1 cellular context compared by ENCODE assay signal in genomic region chr1:246699095-246699735, GRCh38.
A peak's percentile ranks its signal among the peaks of the same experiment; 100 is the strongest.
TF ChIP-seq lines count a peak whose summit lies in the region.

No MANE protein-coding gene starts in this region.

TF ChIP-seq in HepG2, 621 proteins besides CTCF, POLR2A, EP300 and RAD21 (continued from another document and continues in another):
- TF ChIP-seq TFDP1 (CRISPR knock-in tag; IDR thresholded peaks at IDR 0.05; ENCODE audit: borderline replicate concordance) (no peak), THAP11 (CRISPR knock-in tag; IDR thresholded peaks at IDR 0.05) (no peak), TCF12 (IDR thresholded peaks at IDR 0.05) (no peak), TCF12 (CRISPR knock-in tag; IDR thresholded peaks at IDR 0.05) (no peak), HMG20A (CRISPR knock-in tag; IDR thresholded peaks at IDR 0.05; ENCODE audit: borderline replicate concordance) (peak; percentile 16; the same call in 1 of the 2 replicates), CREB1 (IDR thresholded peaks at IDR 0.05) (no peak), CREB1 (CRISPR knock-in tag; IDR thresholded peaks at IDR 0.05) (no peak), ZNF703 (CRISPR knock-in tag; IDR thresholded peaks at IDR 0.05; ENCODE audit: borderline replicate concordance) (no peak), ZNF33B (CRISPR knock-in tag; IDR thresholded peaks at IDR 0.05) (no peak), AFF4 (CRISPR knock-in tag; IDR thresholded peaks at IDR 0.05) (no peak), XRCC5 (optimal IDR thresholded peaks at IDR 0.05; ENCODE audit: low read length) (peak; percentile 89), MXD4 (CRISPR knock-in tag; IDR thresholded peaks at IDR 0.05) (no peak; the same call in 1 of the 2 replicates), SMC3 (IDR thresholded peaks at IDR 0.05; ENCODE audit: low read length) (peak; percentile 72), SYNCRIP (IDR thresholded peaks at IDR 0.05; ENCODE audit: insufficient read depth, low read depth, low read length) (no peak), TBP (CRISPR knock-in tag; IDR thresholded peaks at IDR 0.05) (no peak), MIER2 (CRISPR knock-in tag; IDR thresholded peaks at IDR 0.05) (no peak), TP53 (CRISPR knock-in tag; conservative IDR thresholded peaks at IDR 0.05) (no peak), TCF7 (IDR thresholded peaks at IDR 0.05; ENCODE audit: low read depth) (0 out of 2 replicates have a peak, but pooled peaks have one; percentile 8), ZSCAN25 (CRISPR knock-in tag; IDR thresholded peaks at IDR 0.05) (no peak), SMARCC2 (IDR thresholded peaks at IDR 0.05) (no peak), FOXO4 (CRISPR knock-in tag; conservative IDR thresholded peaks at IDR 0.05) (no peak), ZNF512 (CRISPR knock-in tag; IDR thresholded peaks at IDR 0.05) (no peak), ZBTB49 (CRISPR knock-in tag; IDR thresholded peaks at IDR 0.05; ENCODE audit: borderline replicate concordance) (no peak), ZNF547 (CRISPR knock-in tag; IDR thresholded peaks at IDR 0.05) (no peak), RBFOX2 (IDR thresholded peaks at IDR 0.05; ENCODE audit: low read depth, low read length) (no peak), BORCS8-MEF2B (CRISPR knock-in tag; IDR thresholded peaks at IDR 0.05) (0 out of 2 replicates have a peak, but pooled peaks have one; percentile 20), ASH2L (IDR thresholded peaks at IDR 0.05; ENCODE audit: insufficient read length, low read depth, low read length) (no peak), SMARCE1 (IDR thresholded peaks at IDR 0.05; ENCODE audit: borderline replicate concordance) (no peak), BCLAF1 (IDR thresholded peaks at IDR 0.05) (no peak), PHF5A (CRISPR knock-in tag; IDR thresholded peaks at IDR 0.05; ENCODE audit: low read depth, unreplicated experiment) (no peak), ZXDC (CRISPR knock-in tag; IDR thresholded peaks at IDR 0.05) (no peak), MAX (IDR thresholded peaks at IDR 0.05) (no peak), ZBTB3 (CRISPR knock-in tag; IDR thresholded peaks at IDR 0.05; ENCODE audit: borderline replicate concordance, low read depth) (no peak), TRIM24 (CRISPR knock-in tag; IDR thresholded peaks at IDR 0.05) (no peak), GLI4 (CRISPR knock-in tag; IDR thresholded peaks at IDR 0.05; ENCODE audit: borderline replicate concordance) (no peak), KDM5A (IDR thresholded peaks at IDR 0.05; ENCODE audit: borderline replicate concordance, low read length) (no peak), ZGPAT (CRISPR knock-in tag; IDR thresholded peaks at IDR 0.05) (peak; percentile 56; the same call in 1 of the 2 replicates), IKZF5 (CRISPR knock-in tag; IDR thresholded peaks at IDR 0.05) (no peak), HMG20B (CRISPR knock-in tag; conservative IDR thresholded peaks at IDR 0.05) (0 out of 2 replicates have a peak, but pooled peaks have one; percentile 21), MZF1 (CRISPR knock-in tag; IDR thresholded peaks at IDR 0.05; ENCODE audit: borderline replicate concordance) (no peak), FOXP4 (CRISPR knock-in tag; IDR thresholded peaks at IDR 0.05) (peak; percentile 50; the same call in 1 of the 2 replicates)
